Comparison of ENCODE assay signal across 10 cellular contexts in the genomic region with DNA sequence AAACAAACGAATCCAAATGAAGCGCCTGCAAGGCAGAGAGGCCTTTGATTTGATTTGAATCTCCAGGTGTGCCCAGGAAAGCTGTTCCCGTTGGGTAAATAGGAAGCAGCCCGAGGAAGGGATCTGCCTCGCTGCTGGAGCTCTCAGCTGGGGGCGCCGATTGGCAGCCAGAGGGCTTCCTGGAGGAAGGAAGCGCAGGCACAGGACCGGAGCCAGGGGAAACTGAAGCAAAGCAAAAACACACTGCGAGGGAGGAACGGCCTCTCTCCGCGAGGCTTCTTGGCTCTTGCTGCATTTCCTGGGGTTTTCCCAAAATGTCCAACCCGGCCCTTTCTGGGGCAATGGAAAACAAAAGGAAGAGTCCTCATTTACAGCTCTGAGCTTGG.
DNase-seq lines count a peak whose midpoint lies in the region; ATAC-seq and TF ChIP-seq lines count a peak whose summit lies in the region.
"Had no signal": no experiment of that assay in that cellular context is flagged by ENCODE, and none has a peak within 500 bp of the region (broad histone marks: within the 10 kb centered on the region; RNA-seq: fewer than 3 reads in every experiment).

No MANE protein-coding gene starts in this region.

- no peaks in the 10 kb centered on the region for H3K4me1 ChIP-seq in PC-3 (ENCODE audit: insufficient read depth, low read length)
- H3K4me1 ChIP-seq in osteoblast (ENCODE audit: insufficient read depth, low read length): peaks cover 5% of the 10 kb centered on the region
- H3K4me1 ChIP-seq: testis had no signal

- intact Hi-C loops in PC-3 (cut with micrococcal nuclease): no loop called here
- intact Hi-C loops in left cardiac atrium (cut with DNase I): no loop called here

- H3F3A ChIP-seq in PC-3 (ENCODE audit: low read length, unreplicated experiment): no peaks in the 10 kb centered on the region

- DNase-seq in GM03348 (ENCODE audit: low spot score): peak; percentile 28
- DNase-seq in PC-3: no peak
- peak; percentile 58 for DNase-seq in left cardiac atrium
- DNase-seq in osteoblast (ENCODE audit: insufficient read length, low spot score, missing footprints): no peak
- DNase-seq in GM19240 (ENCODE audit: insufficient read length, low spot score): no peak
- DNase-seq in central memory CD4-positive, alpha-beta T cell: no peak
- DNase-seq: sigmoid colon had no signal

- peak overlapping the region; percentile 14; the same call in 1 of the 2 replicates for H2AFZ ChIP-seq in PC-3 (ENCODE audit: low read length)
- H2AFZ ChIP-seq in osteoblast (ENCODE audit: low read length): peak overlapping the region; percentile 84

- ATAC-seq in PC-3 (no peak), left cardiac atrium (peak; percentile 42 to 62), GM21717 (IDR thresholded peaks at IDR 0.05; ENCODE audit: unreplicated experiment) (no peak), GM19023 (IDR thresholded peaks at IDR 0.05; ENCODE audit: unreplicated experiment) (no peak)

- H4K20me1 ChIP-seq in PC-3 (ENCODE audit: low read length) (no peaks in the 10 kb centered on the region), osteoblast (ENCODE audit: insufficient read depth, low read length) (no peaks in the 10 kb centered on the region)

- H3K36me3 ChIP-seq in PC-3 (ENCODE audit: low read depth, low read length) (no peaks in the 10 kb centered on the region), osteoblast (ENCODE audit: insufficient read depth, low read length) (no peaks in the 10 kb centered on the region)
- H3K36me3 ChIP-seq: sigmoid colon had no signal

- H3K27ac ChIP-seq in PC-3 (ENCODE audit: low read length) (no peak overlapping the region), osteoblast (ENCODE audit: low read depth, low read length) (no peak overlapping the region)
- H3K27ac ChIP-seq: sigmoid colon, testis had no signal

- peaks cover 26% of the 10 kb centered on the region; the same call in 1 of the 2 replicates for H3K27me3 ChIP-seq in PC-3 (ENCODE audit: low read length)
- peaks cover 25% of the 10 kb centered on the region for H3K27me3 ChIP-seq in osteoblast (ENCODE audit: insufficient read depth, low read length)
- H3K27me3 ChIP-seq: testis had no signal

- POLR2A ChIA-PET in PC-3 (lab: Charles Lee; ENCODE audit: unreplicated experiment): no interaction called here

- BruUV-seq in PC-3 (replicated peaks; lab: Mats Ljungman, UMichigan): no TSS peak

- TF ChIP-seq CTCF in PC-3 (conservative IDR thresholded peaks at IDR 0.05; ENCODE audit: low read depth, low read length) (no peak), osteoblast (IDR thresholded peaks at IDR 0.05; ENCODE audit: extremely low read depth, low read depth, low read length) (no peak)

- H3K9me3 ChIP-seq in PC-3 (ENCODE audit: low read length): no peaks in the 10 kb centered on the region
- H3K9me3 ChIP-seq in osteoblast (ENCODE audit: low read depth, low read length): no peaks in the 10 kb centered on the region
- H3K9me3 ChIP-seq: sigmoid colon, testis had no signal

- no peak overlapping the region for H3K4me2 ChIP-seq in PC-3 (ENCODE audit: low read length)
- H3K4me2 ChIP-seq in osteoblast (ENCODE audit: insufficient read depth, low read length): peak overlapping the region; percentile 60

- no peak overlapping the region for H3K4me3 ChIP-seq in PC-3 (ENCODE audit: low read length)
- peak overlapping the region; percentile 45 for H3K4me3 ChIP-seq in osteoblast (ENCODE audit: insufficient read depth, low read length)
- H3K4me3 ChIP-seq: sigmoid colon, testis had no signal

- CTCF ChIA-PET in PC-3 (lab: Charles Lee): interaction anchor here (0.7 to 2.0 kb wide), 5 partner anchors 81 to 330 kb away, joined by 3 to 13 read pairs (median 6); no protein-coding TSS in a partner anchor

- no peaks in the 10 kb centered on the region for H3K9me2 ChIP-seq in PC-3 (replicated peaks; ENCODE audit: low read length)

- no peak overlapping the region for H3K9ac ChIP-seq in PC-3 (ENCODE audit: low read length)

- H3K79me2 ChIP-seq in PC-3 (ENCODE audit: low read length): no peaks in the 10 kb centered on the region
- no peaks in the 10 kb centered on the region for H3K79me2 ChIP-seq in osteoblast (ENCODE audit: insufficient read depth, low read length)

Comparison
In these comparisons a context has a peak if more than half of its experiments do, and no peak if none do; other contexts are left out.
1. DNase-seq: peak in GM03348 (single experiment) and left cardiac atrium (single experiment); none in PC-3 (single experiment), osteoblast (single experiment), GM19240 (single experiment) and central memory CD4-positive, alpha-beta T cell (single experiment).
2. ATAC-seq: peak in left cardiac atrium (2 of 2); none in PC-3 (single experiment), GM21717 (single experiment) and GM19023 (single experiment).